In the genomic region with DNA sequence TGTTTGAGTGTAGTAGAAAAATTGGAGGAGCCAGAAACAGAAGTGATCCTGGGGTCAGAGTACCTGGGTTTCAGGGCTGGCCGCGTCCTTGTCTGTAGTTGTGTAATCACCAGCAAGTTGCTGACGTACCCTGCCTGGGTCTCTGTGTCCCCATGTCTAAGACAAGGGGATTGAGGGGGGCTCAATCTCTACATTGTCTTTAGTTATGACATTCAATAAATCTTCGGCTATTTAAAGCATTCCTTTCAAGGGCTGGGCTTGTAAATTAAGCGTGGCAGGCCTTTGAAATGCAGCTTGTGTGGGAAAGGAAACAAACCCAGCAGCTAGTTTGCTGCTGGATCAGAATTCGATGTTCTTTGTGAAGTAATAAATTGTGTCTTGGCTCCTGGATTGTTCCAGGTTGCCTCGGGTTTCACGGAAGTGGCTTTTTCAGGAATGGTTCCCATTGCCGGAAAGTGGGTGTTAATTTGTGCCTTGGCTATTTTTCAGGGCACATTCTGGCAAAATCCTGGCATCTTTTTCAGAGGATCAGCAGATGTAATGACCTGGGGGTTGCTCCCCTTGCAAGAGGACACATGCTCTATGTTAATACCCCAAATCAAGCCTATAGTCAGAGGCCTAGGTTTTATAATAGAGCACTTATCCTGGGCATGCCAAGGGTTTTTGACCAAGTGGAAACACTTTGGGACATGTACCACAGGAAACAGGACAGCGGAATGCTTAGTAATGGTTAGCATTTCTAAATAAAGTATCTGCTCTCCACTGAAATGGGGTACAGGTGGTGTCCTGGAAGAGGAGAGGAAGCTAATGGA, we compare ENCODE assay signal across 21 cellular contexts.
DNase-seq lines count a peak whose midpoint lies in the region; ATAC-seq, FAIRE-seq and TF ChIP-seq lines count a peak whose summit lies in the region.
"Had no signal": no experiment of that assay in that cellular context is flagged by ENCODE, and none has a peak within 500 bp of the region (broad histone marks: within the 10 kb centered on the region; RNA-seq: fewer than 3 reads in every experiment).

No MANE protein-coding gene starts in this region.

- H2AFZ ChIP-seq in astrocyte (ENCODE audit: low read depth, low read length), result no peak overlapping the region
- H2AFZ ChIP-seq: neural progenitor cell had no signal

- H3K79me2 ChIP-seq in astrocyte (ENCODE audit: insufficient read depth, low read length), result no peaks in the 10 kb centered on the region

- H3K4me3 Mint-ChIP-seq in astrocyte (ENCODE audit: unreplicated experiment), result no peak overlapping the region
- H3K4me3 Mint-ChIP-seq: activated T-helper 17 cell treated with anti-CD3 and anti-CD28 coated beads, Interleukin-2, amount 50 U/mL, for 72 hours; neural progenitor cell had no signal

- H3K36me3 ChIP-seq in astrocyte (ENCODE audit: insufficient read depth, low read length), result no peaks in the 10 kb centered on the region
- H3K36me3 ChIP-seq: MG63, neural progenitor cell had no signal

- H3K4me1 Mint-ChIP-seq in astrocyte (ENCODE audit: low read depth, unreplicated experiment), result no peaks in the 10 kb centered on the region
- H3K4me1 Mint-ChIP-seq: activated T-helper 17 cell treated with anti-CD3 and anti-CD28 coated beads, Interleukin-2, amount 50 U/mL, for 72 hours had no signal

- no peak overlapping the region for H3K27ac ChIP-seq in astrocyte (ENCODE audit: low read depth, low read length)
- H3K27ac ChIP-seq: neural progenitor cell had no signal

- no peak for TF ChIP-seq POLR2A in GM12891 (IDR thresholded peaks at IDR 0.05; ENCODE audit: low read depth, low read length)

- H3K9ac ChIP-seq in astrocyte (ENCODE audit: low read length), result no peak overlapping the region
- H3K9ac ChIP-seq: neural progenitor cell had no signal

- H3K4me1 ChIP-seq in astrocyte (ENCODE audit: insufficient read depth, low read length), result no peaks in the 10 kb centered on the region
- H3K4me1 ChIP-seq: neural progenitor cell had no signal

- intact Hi-C loops in left colon (cut with DNase I, micrococcal nuclease) (no loop called here), sciatic nerve (cut with DNase I) (no loop called here)

- TF ChIP-seq CTCF in astrocyte (IDR thresholded peaks at IDR 0.05; ENCODE audit: insufficient read depth, low read depth, low read length), result no peak

- H3K27me3 ChIP-seq in astrocyte (ENCODE audit: insufficient read depth, low read length), result no peaks in the 10 kb centered on the region
- H3K27me3 ChIP-seq: MG63, neural progenitor cell had no signal

- no peaks in the 10 kb centered on the region for H3K9me3 Mint-ChIP-seq in astrocyte (ENCODE audit: unreplicated experiment)
- H3K9me3 Mint-ChIP-seq: activated T-helper 17 cell treated with anti-CD3 and anti-CD28 coated beads, Interleukin-2, amount 50 U/mL, for 72 hours; neural progenitor cell had no signal

- peaks cover 4% of the 10 kb centered on the region for H3K27me3 Mint-ChIP-seq in astrocyte (ENCODE audit: low read depth, unreplicated experiment)

- no peaks in the 10 kb centered on the region for H4K20me1 ChIP-seq in astrocyte (ENCODE audit: insufficient read depth, low read length)

- DNase-seq in HT-29 (ENCODE audit: low spot score) (peak; percentile 38), astrocyte (ENCODE audit: low read depth) (peak; percentile 27), left colon (peak; percentile 11 to 47), sciatic nerve (ENCODE audit: low spot score) (no peak), GM12891 (ENCODE audit: insufficient read length, low spot score) (no peak), NCI-H1092 (lab: John Stamatoyannopoulos, UW) (no peak), SIG-M5 treated with dmso at 0.1 percent for 504 hours (lab: John Stamatoyannopoulos, UW; ENCODE audit: unreplicated experiment) (no peak)
- DNase-seq: activated CD4-positive, CD25-positive, alpha-beta regulatory T cell; cerebellar nuclear complex; DND-41; foreskin fibroblast; MG63; NCI-H1694 treated with DMSO at 0.1 percent for 48 hours; NCI-H446; retina; SHP77 treated with DMSO at 0.1 percent for 48 hours; T-helper 2 cell had no signal

- H3K36me3 Mint-ChIP-seq in astrocyte (ENCODE audit: low read depth, unreplicated experiment), result no peaks in the 10 kb centered on the region
- H3K36me3 Mint-ChIP-seq: neural progenitor cell had no signal

- H3K4me2 ChIP-seq in astrocyte (ENCODE audit: low read length), result no peak overlapping the region
- H3K4me2 ChIP-seq: neural progenitor cell had no signal

- ATAC-seq in left colon (peak; percentile 62), sciatic nerve (peak; percentile 33), HG03108 (IDR thresholded peaks at IDR 0.05; ENCODE audit: unreplicated experiment) (no peak)
- ATAC-seq: activated T-helper 17 cell treated with anti-CD3 and anti-CD28 coated beads, Interleukin-2, amount 50 U/mL, for 72 hours; HCT116 had no signal

- H3K9me3 ChIP-seq in astrocyte (ENCODE audit: insufficient read depth, low read depth, low read length), result no peaks in the 10 kb centered on the region
- H3K9me3 ChIP-seq: MG63 had no signal

- no peak overlapping the region for H3K27ac Mint-ChIP-seq in astrocyte (ENCODE audit: unreplicated experiment)
- H3K27ac Mint-ChIP-seq: activated T-helper 17 cell treated with anti-CD3 and anti-CD28 coated beads, Interleukin-2, amount 50 U/mL, for 72 hours; neural progenitor cell had no signal

- FAIRE-seq in astrocyte (lab: Jason Lieb, UNC) (no peak), GM12891 (lab: Jason Lieb, UNC) (no peak)

- no peak overlapping the region for H3K4me3 ChIP-seq in astrocyte (ENCODE audit: insufficient read depth, low read depth, low read length)
- H3K4me3 ChIP-seq: MG63, neural progenitor cell had no signal

TF ChIP-seq in GM12891, 5 proteins besides CTCF, POLR2A, EP300 and RAD21:
- TF ChIP-seq SPI1 (IDR thresholded peaks at IDR 0.05; ENCODE audit: low read depth, low read length), result no peak
- TF ChIP-seq POLR2AphosphoS5 (IDR thresholded peaks at IDR 0.05; ENCODE audit: low read depth, low read length), result no peak
- TF ChIP-seq PAX5 (IDR thresholded peaks at IDR 0.05; ENCODE audit: insufficient read depth, low read length, severe bottlenecking), result no peak
- TF ChIP-seq TAF1 (IDR thresholded peaks at IDR 0.05; ENCODE audit: low read depth, low read length), result no peak
- TF ChIP-seq POU2F2 (IDR thresholded peaks at IDR 0.05; ENCODE audit: low read depth, low read length), result no peak

Comparison
In these comparisons a context has a peak if more than half of its experiments do, and no peak if none do; other contexts are left out.
1. DNase-seq: peak in HT-29 (single experiment), astrocyte (single experiment) and left colon (2 of 2); none in sciatic nerve (single experiment), GM12891 (single experiment), NCI-H1092 (single experiment) and SIG-M5 treated with dmso at 0.1 percent for 504 hours (single experiment).